Comparison of ENCODE assay signal across 1 cellular context in the genomic region with DNA sequence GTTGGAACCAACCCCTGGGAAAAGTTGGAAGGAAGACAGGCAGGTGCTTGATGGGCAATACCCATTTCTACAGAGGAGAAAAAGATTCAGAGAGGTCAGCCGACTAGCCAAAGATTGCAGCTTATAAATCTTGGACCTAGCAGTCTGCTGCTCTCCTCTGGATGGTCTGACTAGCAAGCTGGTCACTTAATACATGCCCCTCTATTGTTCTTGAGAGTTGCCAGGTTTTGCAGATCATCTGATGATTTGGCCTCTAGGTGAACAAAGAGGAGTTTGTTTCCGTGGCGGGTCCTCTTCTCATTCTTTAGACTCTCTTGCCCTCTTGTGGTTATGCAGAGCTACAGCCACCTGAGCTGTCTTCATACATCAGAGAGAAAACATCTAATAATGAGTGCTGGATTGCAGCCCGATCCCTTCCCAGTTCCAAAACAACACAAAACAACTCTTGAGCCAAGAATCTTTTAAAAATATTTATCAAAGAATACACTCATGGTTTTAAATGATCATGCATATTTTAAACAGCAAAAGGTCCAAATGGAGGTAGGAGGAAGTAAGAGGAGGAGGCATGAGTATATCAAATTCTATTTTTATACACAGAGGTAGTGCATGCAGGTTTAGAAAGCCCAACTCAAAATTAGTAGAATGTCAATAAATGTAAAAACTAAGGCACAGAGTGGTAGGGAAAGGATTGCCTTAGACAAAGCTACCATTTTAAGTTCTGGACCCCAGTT.
A peak's percentile ranks its signal among the peaks of the same experiment; 100 is the strongest.
TF ChIP-seq lines count a peak whose summit lies in the region.

No MANE protein-coding gene starts in this region.

TF ChIP-seq in K562, 482 proteins besides CTCF, POLR2A, EP300 and RAD21 (continued from another document):
- TF ChIP-seq, protein P1, sequence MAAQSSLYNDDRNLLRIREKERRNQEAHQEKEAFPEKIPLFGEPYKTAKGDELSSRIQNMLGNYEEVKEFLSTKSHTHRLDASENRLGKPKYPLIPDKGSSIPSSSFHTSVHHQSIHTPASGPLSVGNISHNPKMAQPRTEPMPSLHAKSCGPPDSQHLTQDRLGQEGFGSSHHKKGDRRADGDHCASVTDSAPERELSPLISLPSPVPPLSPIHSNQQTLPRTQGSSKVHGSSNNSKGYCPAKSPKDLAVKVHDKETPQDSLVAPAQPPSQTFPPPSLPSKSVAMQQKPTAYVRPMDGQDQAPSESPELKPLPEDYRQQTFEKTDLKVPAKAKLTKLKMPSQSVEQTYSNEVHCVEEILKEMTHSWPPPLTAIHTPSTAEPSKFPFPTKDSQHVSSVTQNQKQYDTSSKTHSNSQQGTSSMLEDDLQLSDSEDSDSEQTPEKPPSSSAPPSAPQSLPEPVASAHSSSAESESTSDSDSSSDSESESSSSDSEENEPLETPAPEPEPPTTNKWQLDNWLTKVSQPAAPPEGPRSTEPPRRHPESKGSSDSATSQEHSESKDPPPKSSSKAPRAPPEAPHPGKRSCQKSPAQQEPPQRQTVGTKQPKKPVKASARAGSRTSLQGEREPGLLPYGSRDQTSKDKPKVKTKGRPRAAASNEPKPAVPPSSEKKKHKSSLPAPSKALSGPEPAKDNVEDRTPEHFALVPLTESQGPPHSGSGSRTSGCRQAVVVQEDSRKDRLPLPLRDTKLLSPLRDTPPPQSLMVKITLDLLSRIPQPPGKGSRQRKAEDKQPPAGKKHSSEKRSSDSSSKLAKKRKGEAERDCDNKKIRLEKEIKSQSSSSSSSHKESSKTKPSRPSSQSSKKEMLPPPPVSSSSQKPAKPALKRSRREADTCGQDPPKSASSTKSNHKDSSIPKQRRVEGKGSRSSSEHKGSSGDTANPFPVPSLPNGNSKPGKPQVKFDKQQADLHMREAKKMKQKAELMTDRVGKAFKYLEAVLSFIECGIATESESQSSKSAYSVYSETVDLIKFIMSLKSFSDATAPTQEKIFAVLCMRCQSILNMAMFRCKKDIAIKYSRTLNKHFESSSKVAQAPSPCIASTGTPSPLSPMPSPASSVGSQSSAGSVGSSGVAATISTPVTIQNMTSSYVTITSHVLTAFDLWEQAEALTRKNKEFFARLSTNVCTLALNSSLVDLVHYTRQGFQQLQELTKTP (IDR thresholded peaks at IDR 0.05; ENCODE audit: low read depth in 1 of 2, partially characterized antibody in 2 of 2): no peak
- TF ChIP-seq, protein P2, sequence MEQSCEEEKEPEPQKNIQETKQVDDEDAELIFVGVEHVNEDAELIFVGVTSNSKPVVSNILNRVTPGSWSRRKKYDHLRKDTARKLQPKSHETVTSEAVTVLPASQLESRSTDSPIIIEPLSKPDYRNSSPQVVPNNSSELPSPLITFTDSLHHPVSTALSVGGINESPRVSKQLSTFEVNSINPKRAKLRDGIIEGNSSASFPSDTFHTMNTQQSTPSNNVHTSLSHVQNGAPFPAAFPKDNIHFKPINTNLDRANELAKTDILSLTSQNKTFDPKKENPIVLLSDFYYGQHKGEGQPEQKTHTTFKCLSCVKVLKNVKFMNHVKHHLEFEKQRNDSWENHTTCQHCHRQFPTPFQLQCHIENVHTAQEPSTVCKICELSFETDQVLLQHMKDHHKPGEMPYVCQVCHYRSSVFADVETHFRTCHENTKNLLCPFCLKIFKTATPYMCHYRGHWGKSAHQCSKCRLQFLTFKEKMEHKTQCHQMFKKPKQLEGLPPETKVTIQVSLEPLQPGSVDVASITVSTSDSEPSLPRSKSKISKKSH (CRISPR knock-in tag; IDR thresholded peaks at IDR 0.05): no peak
- no peak for TF ChIP-seq SRSF9 (IDR thresholded peaks at IDR 0.05; ENCODE audit: borderline replicate concordance, low read depth, low read length)
- TF ChIP-seq E2F3 (CRISPR knock-in tag; IDR thresholded peaks at IDR 0.05): no peak
- no peak for TF ChIP-seq SMARCA5 (IDR thresholded peaks at IDR 0.05)
- 0 out of 2 replicates have a peak, but pooled peaks have one; percentile 41 for TF ChIP-seq JUND (IDR thresholded peaks at IDR 0.05; ENCODE audit: borderline replicate concordance, low read depth, low read length)
- no peak for TF ChIP-seq JUND (tag; IDR thresholded peaks at IDR 0.05; ENCODE audit: borderline replicate concordance, low read depth, low read length)
- TF ChIP-seq NR2C2 (CRISPR knock-in tag; IDR thresholded peaks at IDR 0.05): no peak
- no peak for TF ChIP-seq NR2C2 (tag; IDR thresholded peaks at IDR 0.05)
- TF ChIP-seq CGGBP1 (CRISPR knock-in tag; IDR thresholded peaks at IDR 0.05): no peak
- TF ChIP-seq NR3C1 (CRISPR knock-in tag; IDR thresholded peaks at IDR 0.05): no peak
- no peak for TF ChIP-seq PHF20 (IDR thresholded peaks at IDR 0.05; ENCODE audit: partially characterized antibody)
- peak; percentile 83 for TF ChIP-seq SMC3 (conservative IDR thresholded peaks at IDR 0.05; ENCODE audit: insufficient read depth, low read depth, low read length)
- TF ChIP-seq RCOR1 (IDR thresholded peaks at IDR 0.05; ENCODE audit: borderline replicate concordance in 1 of 2, low read depth in 2 of 2, low read length in 2 of 2): peak in 1 of 2 experiments; percentile 9; a peak in 1 of 4 replicates
- no peak for TF ChIP-seq PTTG1 (tag; IDR thresholded peaks at IDR 0.05; ENCODE audit: low read depth)
- TF ChIP-seq RB1 (IDR thresholded peaks at IDR 0.05; ENCODE audit: low read depth): peak; percentile 21; the same call in 1 of the 2 replicates
- TF ChIP-seq, protein P3, sequence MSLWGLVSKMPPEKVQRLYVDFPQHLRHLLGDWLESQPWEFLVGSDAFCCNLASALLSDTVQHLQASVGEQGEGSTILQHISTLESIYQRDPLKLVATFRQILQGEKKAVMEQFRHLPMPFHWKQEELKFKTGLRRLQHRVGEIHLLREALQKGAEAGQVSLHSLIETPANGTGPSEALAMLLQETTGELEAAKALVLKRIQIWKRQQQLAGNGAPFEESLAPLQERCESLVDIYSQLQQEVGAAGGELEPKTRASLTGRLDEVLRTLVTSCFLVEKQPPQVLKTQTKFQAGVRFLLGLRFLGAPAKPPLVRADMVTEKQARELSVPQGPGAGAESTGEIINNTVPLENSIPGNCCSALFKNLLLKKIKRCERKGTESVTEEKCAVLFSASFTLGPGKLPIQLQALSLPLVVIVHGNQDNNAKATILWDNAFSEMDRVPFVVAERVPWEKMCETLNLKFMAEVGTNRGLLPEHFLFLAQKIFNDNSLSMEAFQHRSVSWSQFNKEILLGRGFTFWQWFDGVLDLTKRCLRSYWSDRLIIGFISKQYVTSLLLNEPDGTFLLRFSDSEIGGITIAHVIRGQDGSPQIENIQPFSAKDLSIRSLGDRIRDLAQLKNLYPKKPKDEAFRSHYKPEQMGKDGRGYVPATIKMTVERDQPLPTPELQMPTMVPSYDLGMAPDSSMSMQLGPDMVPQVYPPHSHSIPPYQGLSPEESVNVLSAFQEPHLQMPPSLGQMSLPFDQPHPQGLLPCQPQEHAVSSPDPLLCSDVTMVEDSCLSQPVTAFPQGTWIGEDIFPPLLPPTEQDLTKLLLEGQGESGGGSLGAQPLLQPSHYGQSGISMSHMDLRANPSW (CRISPR knock-in tag; IDR thresholded peaks at IDR 0.05): no peak
- TF ChIP-seq SETDB1 (IDR thresholded peaks at IDR 0.05; ENCODE audit: low read length): no peak
- TF ChIP-seq KAT2B (IDR thresholded peaks at IDR 0.05; ENCODE audit: low read depth, low read length): no peak
- no peak for TF ChIP-seq ZNF239 (CRISPR knock-in tag; IDR thresholded peaks at IDR 0.05)
- no peak for TF ChIP-seq PRPF4 (IDR thresholded peaks at IDR 0.05; ENCODE audit: insufficient read depth, low read depth, low read length, poor library complexity, severe bottlenecking)
- no peak for TF ChIP-seq RFX1 (IDR thresholded peaks at IDR 0.05)
- TF ChIP-seq CHD2 (IDR thresholded peaks at IDR 0.05; ENCODE audit: low read depth, low read length): no peak
- no peak for TF ChIP-seq ARHGAP35 (IDR thresholded peaks at IDR 0.05; ENCODE audit: partially characterized antibody)
- TF ChIP-seq TARDBP (IDR thresholded peaks at IDR 0.05): no peak
- no peak for TF ChIP-seq ELF1 (tag; IDR thresholded peaks at IDR 0.05)
- no peak for TF ChIP-seq LCOR (CRISPR knock-in tag; IDR thresholded peaks at IDR 0.05)
- TF ChIP-seq, protein P4, sequence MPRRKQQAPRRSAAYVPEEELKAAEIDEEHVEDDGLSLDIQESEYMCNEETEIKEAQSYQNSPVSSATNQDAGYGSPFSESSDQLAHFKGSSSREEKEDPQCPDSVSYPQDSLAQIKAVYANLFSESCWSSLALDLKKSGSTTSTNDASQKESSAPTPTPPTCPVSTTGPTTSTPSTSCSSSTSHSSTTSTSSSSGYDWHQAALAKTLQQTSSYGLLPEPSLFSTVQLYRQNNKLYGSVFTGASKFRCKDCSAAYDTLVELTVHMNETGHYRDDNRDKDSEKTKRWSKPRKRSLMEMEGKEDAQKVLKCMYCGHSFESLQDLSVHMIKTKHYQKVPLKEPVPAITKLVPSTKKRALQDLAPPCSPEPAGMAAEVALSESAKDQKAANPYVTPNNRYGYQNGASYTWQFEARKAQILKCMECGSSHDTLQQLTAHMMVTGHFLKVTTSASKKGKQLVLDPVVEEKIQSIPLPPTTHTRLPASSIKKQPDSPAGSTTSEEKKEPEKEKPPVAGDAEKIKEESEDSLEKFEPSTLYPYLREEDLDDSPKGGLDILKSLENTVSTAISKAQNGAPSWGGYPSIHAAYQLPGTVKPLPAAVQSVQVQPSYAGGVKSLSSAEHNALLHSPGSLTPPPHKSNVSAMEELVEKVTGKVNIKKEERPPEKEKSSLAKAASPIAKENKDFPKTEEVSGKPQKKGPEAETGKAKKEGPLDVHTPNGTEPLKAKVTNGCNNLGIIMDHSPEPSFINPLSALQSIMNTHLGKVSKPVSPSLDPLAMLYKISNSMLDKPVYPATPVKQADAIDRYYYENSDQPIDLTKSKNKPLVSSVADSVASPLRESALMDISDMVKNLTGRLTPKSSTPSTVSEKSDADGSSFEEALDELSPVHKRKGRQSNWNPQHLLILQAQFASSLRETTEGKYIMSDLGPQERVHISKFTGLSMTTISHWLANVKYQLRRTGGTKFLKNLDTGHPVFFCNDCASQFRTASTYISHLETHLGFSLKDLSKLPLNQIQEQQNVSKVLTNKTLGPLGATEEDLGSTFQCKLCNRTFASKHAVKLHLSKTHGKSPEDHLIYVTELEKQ (CRISPR knock-in tag; IDR thresholded peaks at IDR 0.05): no peak
- TF ChIP-seq XRCC5 (IDR thresholded peaks at IDR 0.05; ENCODE audit: low read depth, low read length): 0 out of 2 replicates have a peak, but pooled peaks have one; percentile 30
